Comparison of ENCODE assay signal across 29 cellular contexts in the genomic region with DNA sequence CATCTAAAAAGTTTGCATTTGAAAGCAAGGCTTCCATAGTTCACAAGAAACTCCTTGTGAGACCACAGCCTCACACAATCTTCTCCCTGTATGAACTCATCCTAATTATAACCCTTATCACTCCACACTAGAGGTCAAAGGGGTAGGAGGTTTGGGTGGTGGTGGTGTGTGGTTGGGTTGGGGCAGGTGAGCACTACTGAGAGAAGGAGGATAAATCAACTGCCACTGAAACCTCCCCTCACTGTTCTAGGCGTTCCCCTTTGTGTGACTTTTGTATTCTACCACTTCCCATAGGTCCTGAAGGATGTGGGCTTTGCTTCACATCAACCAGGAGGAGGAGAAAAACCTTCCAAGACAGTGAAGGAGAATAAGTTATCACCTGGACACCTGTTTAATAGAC. TPM values are rescaled to one million over a fixed set of nuclear protein-coding genes. Genes with fewer than 3 reads are reported as not detected.
"Had no signal": no experiment of that assay in that cellular context is flagged by ENCODE, and none has a peak within 500 bp of the region (broad histone marks: within the 10 kb centered on the region; RNA-seq: fewer than 3 reads in every experiment).

No MANE protein-coding gene starts in this region.

- ATAC-seq: stimulated activated effector memory CD8-positive, alpha-beta T cell treated with anti-CD3 and anti-CD28 coated beads, Interleukin-12 subunit alpha, Interleukin-12 subunit beta, amount 100 ng/mL, for 72 hours; stimulated activated memory B cell treated with anti-CD40 and anti-IgM and Interleukin-4, amounts not matched to agents 10 μg/mL and 1 μg/mL and 100 μg/mL, for 72 hours; stimulated activated naive B cell treated with anti-CD40 and anti-IgM and Interleukin-4, amounts not matched to agents 10 μg/mL and 1 μg/mL and 100 μg/mL, for 72 hours; stimulated activated naive CD8-positive, alpha-beta T cell treated with anti-CD3 and anti-CD28 coated beads, Interleukin-15, amount 100 ng/mL, for 72 hours; stimulated activated naive CD8-positive, alpha-beta T cell treated with anti-CD3 and anti-CD28 coated beads, Interleukin-15, Interleukin-2, amounts not matched to agents 100 U/mL and 50 U/mL, for 24 hours; upper lobe of right lung had no signal

- DNase-seq: stimulated activated CD4-positive, alpha-beta T cell treated with anti-CD3 and anti-CD28 coated beads, Interleukin-2, amount 100 ng/mL, for 48 hours; stimulated activated CD4-positive, alpha-beta T cell treated with anti-CD3 and anti-CD28 coated beads, Interleukin-4, amount 100 ng/mL, for 1 hour; stimulated activated CD4-positive, alpha-beta T cell treated with anti-CD3 and anti-CD28 coated beads, Interleukin-4, amount 100 ng/mL, for 24 hours; stimulated activated CD4-positive, alpha-beta T cell treated with anti-CD3 and anti-CD28 coated beads, Interleukin-4, amount 100 ng/mL, for 4 hours; stimulated activated CD8-positive, alpha-beta memory T cell treated with anti-CD3 and anti-CD28 coated beads, Interleukin-4, amount 100 ng/mL, for 48 hours; stimulated activated naive B cell treated with anti-CD40 and anti-IgM and Interleukin-4, amounts not matched to agents 10 μg/mL and 1 μg/mL and 100 μg/mL, for 72 hours; stimulated activated naive CD4-positive, alpha-beta T cell; stimulated activated naive CD4-positive, alpha-beta T cell treated with Interleukin-2 at 50 U/mL for 16 hours; stimulated activated naive CD8-positive, alpha-beta T cell treated with anti-CD3 and anti-CD28 coated beads, Interleukin-15, amount 100 ng/mL, for 72 hours; stimulated activated naive CD8-positive, alpha-beta T cell treated with anti-CD3 and anti-CD28 coated beads, Interleukin-15, Interleukin-2, amounts not matched to agents 100 U/mL and 50 U/mL, for 24 hours; stomach; substantia nigra; testis; thyroid gland; tibial artery; transverse colon; trophoblast cell; upper lobe of left lung; upper lobe of right lung; uterus had no signal

- H3K4me1 ChIP-seq: stomach, suprapubic skin, testis, thyroid gland, tibial artery, tibial nerve, transverse colon, upper lobe of right lung, uterus, vagina had no signal

- H3K36me3 ChIP-seq: stomach, suprapubic skin, thoracic aorta, thyroid gland, tibial artery, tibial nerve, transverse colon, upper lobe of left lung, upper lobe of right lung, uterus, vagina had no signal

- H3K4me3 ChIP-seq: stomach, suprapubic skin, testis, thoracic aorta, thyroid gland, tibial artery, tibial nerve, transverse colon, upper lobe of left lung, upper lobe of right lung, uterus, vagina had no signal

- H3K27ac ChIP-seq: stomach, suprapubic skin, testis, thoracic aorta, thyroid gland, tibial artery, tibial nerve, transverse colon, upper lobe of left lung, upper lobe of right lung, uterus, vagina had no signal

- H3K9me3 ChIP-seq: stomach, suprapubic skin, testis, thoracic aorta, thyroid gland, tibial artery, transverse colon, upper lobe of left lung, upper lobe of right lung, uterus, vagina had no signal

- H3K27me3 ChIP-seq: stomach, suprapubic skin, testis, thyroid gland, tibial nerve, upper lobe of left lung, upper lobe of right lung, uterus, vagina had no signal

RNA-seq across cellular contexts. Expression of a gene that starts 6.4 kb away (rescaled TPM):
- total RNA-seq: subcutaneous adipose tissue, thoracic aorta, thyroid gland, ureter, vagina had no signal
- polyA plus RNA-seq: stomach, urinary bladder had no signal
